Comparison of ENCODE assay signal across 25 cellular contexts in genomic region chr2:108376774-108377173, GRCh38. TPM values are rescaled to one million over a fixed set of nuclear protein-coding genes. Genes with fewer than 3 reads are reported as not detected.
DNase-seq lines count a peak whose midpoint lies in the region; ATAC-seq, FAIRE-seq and TF ChIP-seq lines count a peak whose summit lies in the region.
"Had no signal": no experiment of that assay in that cellular context is flagged by ENCODE, and none has a peak within 500 bp of the region (broad histone marks: within the 10 kb centered on the region; RNA-seq: fewer than 3 reads in every experiment).

No MANE protein-coding gene starts in this region.

- no CpG with 5 or more reads among the region's 4 CpGs for WGBS in IMR-90 (ENCODE audit: extremely low coverage in 2 of 2, insufficient read length in 1 of 2), 2 experiments
- 100% methylated on average over 2 of the region's 4 CpGs for WGBS in mesodermal cell (ENCODE audit: insufficient coverage in 2 of 2), 2 experiments

- no peak for TF ChIP-seq RAD21 in IMR-90 (IDR thresholded peaks at IDR 0.05; ENCODE audit: low read length)

- H4K91ac ChIP-seq in IMR-90 (ENCODE audit: insufficient read depth, low read depth, low read length): peak overlapping the region; percentile 51; the same call in 1 of the 2 replicates

- H3K9me1 ChIP-seq in IMR-90 (ENCODE audit: insufficient read depth, low read length): 0 out of 2 replicates have a peak, but pooled peaks cover 12% of the 10 kb centered on the region

- CTCF ChIA-PET in IMR-90 (lab: Yijun Ruan, JAX): interaction anchor here (0.6 kb wide), 1 partner anchor 20 kb away, joined by 3 read pairs; no protein-coding TSS in a partner anchor

- intact Hi-C loops in IMR-90 (cut with micrococcal nuclease): no loop called here

- dilution Hi-C loops in IMR-90 (cut with HindIII; ENCODE audit: low sequenced_read_pairs, unreplicated experiment): no loop called here

- peak overlapping the region; percentile 28; the same call in 1 of the 2 replicates for H2BK120ac ChIP-seq in IMR-90 (ENCODE audit: low read depth, low read length)

- BruUV-seq in IMR-90 (replicated peaks; lab: Mats Ljungman, UMichigan): no TSS peak

- no peaks in the 10 kb centered on the region for H3K36me3 ChIP-seq in IMR-90 (ENCODE audit: control insufficient read depth, insufficient read depth, low read length)
- H3K36me3 ChIP-seq in bronchial epithelial cell (ENCODE audit: control insufficient read depth, insufficient read depth, low read length): no peaks in the 10 kb centered on the region
- peaks cover 5% of the 10 kb centered on the region for H3K36me3 ChIP-seq in mesodermal cell (ENCODE audit: control insufficient read depth, insufficient read depth, low read length)
- H3K36me3 ChIP-seq in stomach smooth muscle (ENCODE audit: control insufficient read depth in 2 of 2, insufficient read depth in 2 of 2, low read length in 2 of 2): no peaks in the 10 kb centered on the region
- H3K36me3 ChIP-seq: brain microvascular endothelial cell, gastroesophageal sphincter, Peyer's patch, prostate gland, stomach had no signal

- H2AFZ ChIP-seq in IMR-90 (replicated peaks; ENCODE audit: low read length, poor library complexity): no peak overlapping the region

- TF ChIP-seq CTCF in IMR-90 (conservative IDR thresholded peaks at IDR 0.05; ENCODE audit: low read depth, low read length) (no peak), bronchial epithelial cell (IDR thresholded peaks at IDR 0.05; ENCODE audit: insufficient read depth, low read length, severe bottlenecking) (no peak)

- no peak for DNase-seq in IMR-90
- DNase-seq in bronchial epithelial cell (ENCODE audit: low read depth): no peak
- DNase-seq in stimulated activated CD4-positive, alpha-beta T cell treated with anti-CD3 and anti-CD28 coated beads, Interleukin-4, amount 100 ng/mL, for 4 hours: no peak
- DNase-seq in NCI-H2196 (lab: John Stamatoyannopoulos, UW; ENCODE audit: unreplicated experiment): no peak
- DNase-seq in NCI-H1105 (lab: John Stamatoyannopoulos, UW): no peak
- DNase-seq: activated CD4-positive, CD25-positive, alpha-beta regulatory T cell; activated CD8-positive, alpha-beta T cell treated with anti-CD3 and anti-CD28 coated beads, Interleukin-2, amount 10 ng/mL, durations not matched to agents 7 days and 5 days; activated T-cell treated with anti-CD3 and anti-CD28 coated beads, Interleukin-2, amount 50 U/mL, for 4 hours; CD4-positive, CD25-positive, alpha-beta regulatory T cell; erythroblast; left colon; NCI-H1694 treated with DMSO at 0.1 percent for 48 hours; NCI-H345; Peyer's patch; small intestine; stimulated activated CD4-positive, alpha-beta T cell treated with anti-CD3 and anti-CD28 coated beads, Interleukin-4, amount 100 ng/mL, for 1 hour; stomach had no signal

- H3K27me3 ChIP-seq in IMR-90 (ENCODE audit: control insufficient read depth, insufficient read depth, low read length) (no peaks in the 10 kb centered on the region), bronchial epithelial cell (ENCODE audit: control insufficient read depth, insufficient read depth, low read length) (no peaks in the 10 kb centered on the region), stomach smooth muscle (ENCODE audit: control insufficient read depth in 1 of 2, insufficient read depth in 2 of 2, low read length in 2 of 2) (no peaks in the 10 kb centered on the region)
- H3K27me3 ChIP-seq: brain microvascular endothelial cell, gastroesophageal sphincter, Peyer's patch, stomach had no signal

- peak overlapping the region; percentile 23 for H3K4ac ChIP-seq in IMR-90 (ENCODE audit: low read depth, low read length)

- peak overlapping the region; percentile 58; the same call in 1 of the 2 replicates for H3K4me2 ChIP-seq in IMR-90 (ENCODE audit: low read depth, low read length)

- H3K23ac ChIP-seq in IMR-90 (ENCODE audit: low read depth, low read length): peak overlapping the region; percentile 54

- H2AK5ac ChIP-seq in IMR-90 (ENCODE audit: low read depth, low read length): peak overlapping the region; percentile 22; the same call in 1 of the 2 replicates

- H2AK9ac ChIP-seq in IMR-90 (replicated peaks; ENCODE audit: low read depth, low read length, poor library complexity): no peak overlapping the region

- H3K9me3 ChIP-seq in IMR-90 (ENCODE audit: control insufficient read depth, insufficient read depth, low read length) (no peaks in the 10 kb centered on the region), mesodermal cell (ENCODE audit: control insufficient read depth, low read length) (no peaks in the 10 kb centered on the region), stomach smooth muscle (ENCODE audit: control insufficient read depth in 2 of 2, low read length in 2 of 2) (no peaks in the 10 kb centered on the region)
- H3K9me3 ChIP-seq: gastroesophageal sphincter, Peyer's patch, prostate gland, SK-N-SH, stomach had no signal

- in situ Hi-C loops in IMR-90 (cut with MboI; ENCODE audit: low sequenced_read_pairs): no loop called here

- no peaks in the 10 kb centered on the region for H3K79me1 ChIP-seq in IMR-90 (ENCODE audit: low read depth in 1 of 2, low read length in 2 of 2)

- H2BK5ac ChIP-seq in IMR-90 (ENCODE audit: low read depth, low read length, poor library complexity, severe bottlenecking): peak overlapping the region; percentile 31

- H2BK20ac ChIP-seq in IMR-90 (ENCODE audit: low read depth, low read length): peak overlapping the region; percentile 6; the same call in 1 of the 2 replicates

- H3K4me3 ChIP-seq in IMR-90 (ENCODE audit: insufficient read depth, low read depth, low read length) (no peak overlapping the region), bronchial epithelial cell (ENCODE audit: low read depth, low read length) (no peak overlapping the region), mesodermal cell (ENCODE audit: extremely low read depth, insufficient read depth, low read length, poor library complexity, severe bottlenecking) (no peak overlapping the region), stomach smooth muscle (ENCODE audit: low read length in 2 of 2) (peak overlapping the region in 1 of 2 donors; percentile 75)

- H3K56ac ChIP-seq in IMR-90 (ENCODE audit: extremely low read depth, insufficient read depth, low read length): no peak overlapping the region

- H3K4me1 ChIP-seq in IMR-90 (ENCODE audit: control insufficient read depth, insufficient read depth, low read length): peaks cover 15% of the 10 kb centered on the region
- H3K4me1 ChIP-seq in mesodermal cell (ENCODE audit: control insufficient read depth, insufficient read depth, low read length, poor library complexity, severe bottlenecking): peaks cover 18% of the 10 kb centered on the region
- H3K4me1 ChIP-seq in stomach smooth muscle (ENCODE audit: control insufficient read depth, insufficient read depth, low read length): peaks cover 11% of the 10 kb centered on the region
- H3K4me1 ChIP-seq: Peyer's patch had no signal

- H4K5ac ChIP-seq in IMR-90 (ENCODE audit: low read depth, low read length): peak overlapping the region; percentile 25

- H3K9ac ChIP-seq in IMR-90 (ENCODE audit: low read depth, low read length) (peak overlapping the region; percentile 1; the same call in 1 of the 2 replicates), stomach smooth muscle (ENCODE audit: low read length in 2 of 2) (no peak overlapping the region)
- H3K9ac ChIP-seq: SK-N-SH had no signal

- FAIRE-seq in bronchial epithelial cell (lab: Jason Lieb, UNC): peak; percentile 73
- FAIRE-seq: small intestine had no signal

- H3K14ac ChIP-seq in IMR-90 (replicated peaks; ENCODE audit: low read depth, low read length): peak overlapping the region; percentile 27

- H3K27ac ChIP-seq in IMR-90 (ENCODE audit: insufficient read depth, low read length): no peak overlapping the region; the same call in 1 of the 2 replicates
- peak overlapping the region; percentile 91 for H3K27ac ChIP-seq in mesodermal cell (ENCODE audit: low read depth, low read length, severe bottlenecking)
- peak overlapping the region; percentile 49 for H3K27ac ChIP-seq in stomach smooth muscle (ENCODE audit: low read length)

- no peak for ATAC-seq in IMR-90 (ENCODE audit: low read depth)
- ATAC-seq: activated CD8-positive, alpha-beta T cell treated with anti-CD3 and anti-CD28 coated beads, Interleukin-2, amount 10 ng/mL, durations not matched to agents 7 days and 5 days; activated naive CD4-positive, alpha-beta T cell treated with anti-CD3 and anti-CD28 coated beads, Interleukin-2, amount 50 U/mL, for 72 hours; activated T-cell treated with anti-CD3 and anti-CD28 coated beads, Interleukin-2, amount 50 U/mL, for 4 hours; gastroesophageal sphincter; left colon had no signal

- peak overlapping the region; percentile 74 for H3K18ac ChIP-seq in IMR-90 (ENCODE audit: low read depth, low read length)

- no peak for TF ChIP-seq POLR2A in IMR-90 (IDR thresholded peaks at IDR 0.05; ENCODE audit: low read depth, low read length)

- H2BK15ac ChIP-seq in IMR-90 (ENCODE audit: low read depth, low read length): peak overlapping the region; percentile 23; the same call in 2 of the 3 replicates

- POLR2A ChIA-PET in IMR-90 (lab: Charles Lee; ENCODE audit: unreplicated experiment): no interaction called here

- H4K20me1 ChIP-seq in IMR-90 (ENCODE audit: insufficient read depth, low read length): no peaks in the 10 kb centered on the region

- H4K8ac ChIP-seq in IMR-90 (ENCODE audit: low read depth in 2 of 2, low read length in 2 of 2): peak overlapping the region in 1 of 2 experiments; percentile 59; a peak in 1 of 4 replicates

TF ChIP-seq in IMR-90, 13 proteins besides CTCF, POLR2A, EP300 and RAD21 (continues in another document):
- TF ChIP-seq BHLHE40 (IDR thresholded peaks at IDR 0.05; ENCODE audit: low read depth, low read length) (no peak), MXI1 (IDR thresholded peaks at IDR 0.05; ENCODE audit: borderline replicate concordance, low read depth, low read length) (no peak), MAZ (IDR thresholded peaks at IDR 0.05; ENCODE audit: borderline replicate concordance, low read depth, low read length) (no peak), FOS (IDR thresholded peaks at IDR 0.05; ENCODE audit: low read depth, low read length) (no peak), ELK1 (IDR thresholded peaks at IDR 0.05; ENCODE audit: borderline replicate concordance, low read depth, low read length) (no peak)

RNA-seq across cellular contexts. Expression of gene SULT1C4, which starts 1.0 kb away (rescaled TPM):
- total RNA-seq in IMR-90 (2012; rRNA removed): 0.36 and 0.56 TPM in 2 replicates
- polyA plus RNA-seq in IMR-90 (2012; rRNA removed): 0.27 and 0.50 TPM in 2 replicates
- polyA plus RNA-seq in IMR-90 (2012; cell fraction: cytosol; rRNA removed): 0.26 and 0.49 TPM in 2 replicates
- 0.35 and 1.9 TPM in 2 replicates for polyA plus RNA-seq in IMR-90 (2012; cell fraction: nucleus; rRNA removed; ENCODE audit: low replicate concordance)
- total RNA-seq in bronchial epithelial cell: not detected in 2 replicates
- 31.7 TPM for polyA plus RNA-seq in mesodermal cell (2013, experiment 1 of 2)
- 33.1 TPM for polyA plus RNA-seq in mesodermal cell (2013, experiment 2 of 2)
- total RNA-seq: activated CD8-positive, alpha-beta T cell treated with anti-CD3 and anti-CD28 coated beads, Interleukin-2, amount 10 ng/mL, durations not matched to agents 7 days and 5 days; activated naive CD4-positive, alpha-beta T cell treated with anti-CD3 and anti-CD28 coated beads, Interleukin-2, amount 50 U/mL, for 72 hours; activated T-cell treated with anti-CD3 and anti-CD28 coated beads, Interleukin-2, amount 50 U/mL, for 4 hours; myocyte had no signal
- polyA plus RNA-seq: CD4-positive, CD25-positive, alpha-beta regulatory T cell had no signal
